Comparison of ENCODE assay signal across 1 cellular context in the genomic region with DNA sequence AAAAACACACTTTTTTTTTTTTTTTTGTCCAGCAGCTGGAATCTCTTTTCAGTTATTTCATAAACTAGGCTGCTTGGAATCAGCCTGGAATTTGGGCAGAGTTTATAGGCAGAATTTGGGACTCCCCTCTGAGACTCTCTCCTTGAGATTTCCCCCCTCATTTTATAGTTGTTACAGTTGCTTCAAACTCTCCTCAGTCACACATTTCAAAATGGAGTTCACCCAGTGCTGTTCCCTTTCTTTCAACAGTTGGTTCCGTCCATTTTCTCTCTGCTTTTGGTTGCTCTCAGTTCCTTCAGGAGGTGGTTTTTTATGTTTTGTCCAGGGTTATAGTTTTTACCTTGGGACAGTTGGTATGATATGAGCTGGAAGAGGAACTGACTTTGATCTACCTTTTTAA.
TF ChIP-seq lines count a peak whose summit lies in the region.

No MANE protein-coding gene starts in this region.

TF ChIP-seq in H1, 55 proteins besides CTCF, POLR2A, EP300 and RAD21 (continued from another document):
- TF ChIP-seq NRF1 (IDR thresholded peaks at IDR 0.05; ENCODE audit: low read depth, low read length) (no peak), EZH2 (IDR thresholded peaks at IDR 0.05; ENCODE audit: low read depth, low read length, severe bottlenecking) (no peak), TBP (IDR thresholded peaks at IDR 0.05; ENCODE audit: low read depth, low read length) (no peak), SP1 (IDR thresholded peaks at IDR 0.05; ENCODE audit: low read depth, low read length) (no peak), YY1 (IDR thresholded peaks at IDR 0.05; ENCODE audit: low read depth, low read length) (peak; percentile 72), TEAD4 (IDR thresholded peaks at IDR 0.05; ENCODE audit: low read depth, low read length) (no peak), SIN3A (conservative IDR thresholded peaks at IDR 0.05 in 1 of 2, IDR thresholded peaks at IDR 0.05 in 1 of 2; ENCODE audit: low read depth in 1 of 2, low read length in 2 of 2) (no peak)
- TF ChIP-seq, protein P1, sequence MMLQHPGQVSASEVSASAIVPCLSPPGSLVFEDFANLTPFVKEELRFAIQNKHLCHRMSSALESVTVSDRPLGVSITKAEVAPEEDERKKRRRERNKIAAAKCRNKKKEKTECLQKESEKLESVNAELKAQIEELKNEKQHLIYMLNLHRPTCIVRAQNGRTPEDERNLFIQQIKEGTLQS (IDR thresholded peaks at IDR 0.05; ENCODE audit: insufficient read depth, low read depth, low read length) = no peak
